ENCODE assay signal across 1 cellular context in the genomic region with DNA sequence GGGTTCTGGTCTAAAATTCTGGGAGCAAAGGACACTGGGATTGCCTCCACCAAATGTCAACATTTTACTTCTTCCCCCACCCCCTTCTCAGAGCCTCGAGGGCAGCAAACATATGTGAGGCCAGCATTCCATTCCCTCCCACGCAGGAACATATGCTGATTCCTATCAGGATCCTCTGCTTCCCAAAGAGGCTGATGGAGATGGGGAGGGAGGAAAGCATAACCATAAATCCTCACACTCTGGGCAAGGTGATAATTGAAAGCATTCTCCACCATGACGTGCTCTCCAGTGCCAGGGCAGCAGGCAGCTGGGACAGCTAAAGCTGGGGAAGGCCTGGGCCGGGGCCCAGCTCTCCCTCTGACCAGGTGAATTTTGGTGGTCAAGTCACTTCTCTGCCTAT.
TF ChIP-seq lines count a peak whose summit lies in the region.

No MANE protein-coding gene starts in this region.

TF ChIP-seq in K562, 482 proteins besides CTCF, POLR2A, EP300 and RAD21 (continued from another document):
- TF ChIP-seq, protein P1, sequence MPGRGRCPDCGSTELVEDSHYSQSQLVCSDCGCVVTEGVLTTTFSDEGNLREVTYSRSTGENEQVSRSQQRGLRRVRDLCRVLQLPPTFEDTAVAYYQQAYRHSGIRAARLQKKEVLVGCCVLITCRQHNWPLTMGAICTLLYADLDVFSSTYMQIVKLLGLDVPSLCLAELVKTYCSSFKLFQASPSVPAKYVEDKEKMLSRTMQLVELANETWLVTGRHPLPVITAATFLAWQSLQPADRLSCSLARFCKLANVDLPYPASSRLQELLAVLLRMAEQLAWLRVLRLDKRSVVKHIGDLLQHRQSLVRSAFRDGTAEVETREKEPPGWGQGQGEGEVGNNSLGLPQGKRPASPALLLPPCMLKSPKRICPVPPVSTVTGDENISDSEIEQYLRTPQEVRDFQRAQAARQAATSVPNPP (IDR thresholded peaks at IDR 0.05; ENCODE audit: borderline replicate concordance, insufficient read depth, insufficient read length): no peak
- TF ChIP-seq SRSF7 (optimal IDR thresholded peaks at IDR 0.05; ENCODE audit: low read depth, low read length) (no peak), POU5F1 (IDR thresholded peaks at IDR 0.05; ENCODE audit: borderline replicate concordance, low read depth, low read length, partially characterized antibody) (no peak), DMBX1 (CRISPR knock-in tag; IDR thresholded peaks at IDR 0.05; ENCODE audit: borderline replicate concordance) (peak; percentile 41; the same call in 1 of the 2 replicates), POLR2H (tag; IDR thresholded peaks at IDR 0.05; ENCODE audit: low read depth) (no peak), EGR1 (conservative IDR thresholded peaks at IDR 0.05) (peak; percentile 49; the same call in 1 of the 2 replicates), SMARCA4 (IDR thresholded peaks at IDR 0.05) (no peak), RUNX1 (IDR thresholded peaks at IDR 0.05; ENCODE audit: low read depth) (no peak), CHD4 (IDR thresholded peaks at IDR 0.05; ENCODE audit: insufficient read depth, insufficient replicate concordance, low read depth, low read length, poor library complexity, severe bottlenecking) (no peak), GATAD2A (IDR thresholded peaks at IDR 0.05) (no peak), L3MBTL2 (IDR thresholded peaks at IDR 0.05) (0 out of 2 replicates have a peak, but pooled peaks have one; percentile 21), ZNF551 (CRISPR knock-in tag; IDR thresholded peaks at IDR 0.05) (no peak)
- TF ChIP-seq, protein P2, sequence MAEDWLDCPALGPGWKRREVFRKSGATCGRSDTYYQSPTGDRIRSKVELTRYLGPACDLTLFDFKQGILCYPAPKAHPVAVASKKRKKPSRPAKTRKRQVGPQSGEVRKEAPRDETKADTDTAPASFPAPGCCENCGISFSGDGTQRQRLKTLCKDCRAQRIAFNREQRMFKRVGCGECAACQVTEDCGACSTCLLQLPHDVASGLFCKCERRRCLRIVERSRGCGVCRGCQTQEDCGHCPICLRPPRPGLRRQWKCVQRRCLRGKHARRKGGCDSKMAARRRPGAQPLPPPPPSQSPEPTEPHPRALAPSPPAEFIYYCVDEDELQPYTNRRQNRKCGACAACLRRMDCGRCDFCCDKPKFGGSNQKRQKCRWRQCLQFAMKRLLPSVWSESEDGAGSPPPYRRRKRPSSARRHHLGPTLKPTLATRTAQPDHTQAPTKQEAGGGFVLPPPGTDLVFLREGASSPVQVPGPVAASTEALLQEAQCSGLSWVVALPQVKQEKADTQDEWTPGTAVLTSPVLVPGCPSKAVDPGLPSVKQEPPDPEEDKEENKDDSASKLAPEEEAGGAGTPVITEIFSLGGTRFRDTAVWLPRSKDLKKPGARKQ (CRISPR knock-in tag; IDR thresholded peaks at IDR 0.05): no peak
- TF ChIP-seq, protein P3, sequence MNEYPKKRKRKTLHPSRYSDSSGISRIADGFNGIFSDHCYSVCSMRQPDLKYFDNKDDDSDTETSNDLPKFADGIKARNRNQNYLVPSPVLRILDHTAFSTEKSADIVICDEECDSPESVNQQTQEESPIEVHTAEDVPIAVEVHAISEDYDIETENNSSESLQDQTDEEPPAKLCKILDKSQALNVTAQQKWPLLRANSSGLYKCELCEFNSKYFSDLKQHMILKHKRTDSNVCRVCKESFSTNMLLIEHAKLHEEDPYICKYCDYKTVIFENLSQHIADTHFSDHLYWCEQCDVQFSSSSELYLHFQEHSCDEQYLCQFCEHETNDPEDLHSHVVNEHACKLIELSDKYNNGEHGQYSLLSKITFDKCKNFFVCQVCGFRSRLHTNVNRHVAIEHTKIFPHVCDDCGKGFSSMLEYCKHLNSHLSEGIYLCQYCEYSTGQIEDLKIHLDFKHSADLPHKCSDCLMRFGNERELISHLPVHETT (CRISPR knock-in tag; conservative IDR thresholded peaks at IDR 0.05 in 1 of 2, IDR thresholded peaks at IDR 0.05 in 1 of 2): no peak
- TF ChIP-seq, protein P4, sequence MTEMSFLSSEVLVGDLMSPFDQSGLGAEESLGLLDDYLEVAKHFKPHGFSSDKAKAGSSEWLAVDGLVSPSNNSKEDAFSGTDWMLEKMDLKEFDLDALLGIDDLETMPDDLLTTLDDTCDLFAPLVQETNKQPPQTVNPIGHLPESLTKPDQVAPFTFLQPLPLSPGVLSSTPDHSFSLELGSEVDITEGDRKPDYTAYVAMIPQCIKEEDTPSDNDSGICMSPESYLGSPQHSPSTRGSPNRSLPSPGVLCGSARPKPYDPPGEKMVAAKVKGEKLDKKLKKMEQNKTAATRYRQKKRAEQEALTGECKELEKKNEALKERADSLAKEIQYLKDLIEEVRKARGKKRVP (CRISPR knock-in tag; IDR thresholded peaks at IDR 0.05): no peak
- TF ChIP-seq, protein P5, sequence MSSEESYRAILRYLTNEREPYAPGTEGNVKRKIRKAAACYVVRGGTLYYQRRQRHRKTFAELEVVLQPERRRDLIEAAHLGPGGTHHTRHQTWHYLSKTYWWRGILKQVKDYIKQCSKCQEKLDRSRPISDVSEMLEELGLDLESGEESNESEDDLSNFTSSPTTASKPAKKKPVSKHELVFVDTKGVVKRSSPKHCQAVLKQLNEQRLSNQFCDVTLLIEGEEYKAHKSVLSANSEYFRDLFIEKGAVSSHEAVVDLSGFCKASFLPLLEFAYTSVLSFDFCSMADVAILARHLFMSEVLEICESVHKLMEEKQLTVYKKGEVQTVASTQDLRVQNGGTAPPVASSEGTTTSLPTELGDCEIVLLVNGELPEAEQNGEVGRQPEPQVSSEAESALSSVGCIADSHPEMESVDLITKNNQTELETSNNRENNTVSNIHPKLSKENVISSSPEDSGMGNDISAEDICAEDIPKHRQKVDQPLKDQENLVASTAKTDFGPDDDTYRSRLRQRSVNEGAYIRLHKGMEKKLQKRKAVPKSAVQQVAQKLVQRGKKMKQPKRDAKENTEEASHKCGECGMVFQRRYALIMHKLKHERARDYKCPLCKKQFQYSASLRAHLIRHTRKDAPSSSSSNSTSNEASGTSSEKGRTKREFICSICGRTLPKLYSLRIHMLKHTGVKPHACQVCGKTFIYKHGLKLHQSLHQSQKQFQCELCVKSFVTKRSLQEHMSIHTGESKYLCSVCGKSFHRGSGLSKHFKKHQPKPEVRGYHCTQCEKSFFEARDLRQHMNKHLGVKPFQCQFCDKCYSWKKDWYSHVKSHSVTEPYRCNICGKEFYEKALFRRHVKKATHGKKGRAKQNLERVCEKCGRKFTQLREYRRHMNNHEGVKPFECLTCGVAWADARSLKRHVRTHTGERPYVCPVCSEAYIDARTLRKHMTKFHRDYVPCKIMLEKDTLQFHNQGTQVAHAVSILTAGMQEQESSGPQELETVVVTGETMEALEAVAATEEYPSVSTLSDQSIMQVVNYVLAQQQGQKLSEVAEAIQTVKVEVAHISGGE (CRISPR knock-in tag; IDR thresholded peaks at IDR 0.05): no peak
- TF ChIP-seq, protein P6, sequence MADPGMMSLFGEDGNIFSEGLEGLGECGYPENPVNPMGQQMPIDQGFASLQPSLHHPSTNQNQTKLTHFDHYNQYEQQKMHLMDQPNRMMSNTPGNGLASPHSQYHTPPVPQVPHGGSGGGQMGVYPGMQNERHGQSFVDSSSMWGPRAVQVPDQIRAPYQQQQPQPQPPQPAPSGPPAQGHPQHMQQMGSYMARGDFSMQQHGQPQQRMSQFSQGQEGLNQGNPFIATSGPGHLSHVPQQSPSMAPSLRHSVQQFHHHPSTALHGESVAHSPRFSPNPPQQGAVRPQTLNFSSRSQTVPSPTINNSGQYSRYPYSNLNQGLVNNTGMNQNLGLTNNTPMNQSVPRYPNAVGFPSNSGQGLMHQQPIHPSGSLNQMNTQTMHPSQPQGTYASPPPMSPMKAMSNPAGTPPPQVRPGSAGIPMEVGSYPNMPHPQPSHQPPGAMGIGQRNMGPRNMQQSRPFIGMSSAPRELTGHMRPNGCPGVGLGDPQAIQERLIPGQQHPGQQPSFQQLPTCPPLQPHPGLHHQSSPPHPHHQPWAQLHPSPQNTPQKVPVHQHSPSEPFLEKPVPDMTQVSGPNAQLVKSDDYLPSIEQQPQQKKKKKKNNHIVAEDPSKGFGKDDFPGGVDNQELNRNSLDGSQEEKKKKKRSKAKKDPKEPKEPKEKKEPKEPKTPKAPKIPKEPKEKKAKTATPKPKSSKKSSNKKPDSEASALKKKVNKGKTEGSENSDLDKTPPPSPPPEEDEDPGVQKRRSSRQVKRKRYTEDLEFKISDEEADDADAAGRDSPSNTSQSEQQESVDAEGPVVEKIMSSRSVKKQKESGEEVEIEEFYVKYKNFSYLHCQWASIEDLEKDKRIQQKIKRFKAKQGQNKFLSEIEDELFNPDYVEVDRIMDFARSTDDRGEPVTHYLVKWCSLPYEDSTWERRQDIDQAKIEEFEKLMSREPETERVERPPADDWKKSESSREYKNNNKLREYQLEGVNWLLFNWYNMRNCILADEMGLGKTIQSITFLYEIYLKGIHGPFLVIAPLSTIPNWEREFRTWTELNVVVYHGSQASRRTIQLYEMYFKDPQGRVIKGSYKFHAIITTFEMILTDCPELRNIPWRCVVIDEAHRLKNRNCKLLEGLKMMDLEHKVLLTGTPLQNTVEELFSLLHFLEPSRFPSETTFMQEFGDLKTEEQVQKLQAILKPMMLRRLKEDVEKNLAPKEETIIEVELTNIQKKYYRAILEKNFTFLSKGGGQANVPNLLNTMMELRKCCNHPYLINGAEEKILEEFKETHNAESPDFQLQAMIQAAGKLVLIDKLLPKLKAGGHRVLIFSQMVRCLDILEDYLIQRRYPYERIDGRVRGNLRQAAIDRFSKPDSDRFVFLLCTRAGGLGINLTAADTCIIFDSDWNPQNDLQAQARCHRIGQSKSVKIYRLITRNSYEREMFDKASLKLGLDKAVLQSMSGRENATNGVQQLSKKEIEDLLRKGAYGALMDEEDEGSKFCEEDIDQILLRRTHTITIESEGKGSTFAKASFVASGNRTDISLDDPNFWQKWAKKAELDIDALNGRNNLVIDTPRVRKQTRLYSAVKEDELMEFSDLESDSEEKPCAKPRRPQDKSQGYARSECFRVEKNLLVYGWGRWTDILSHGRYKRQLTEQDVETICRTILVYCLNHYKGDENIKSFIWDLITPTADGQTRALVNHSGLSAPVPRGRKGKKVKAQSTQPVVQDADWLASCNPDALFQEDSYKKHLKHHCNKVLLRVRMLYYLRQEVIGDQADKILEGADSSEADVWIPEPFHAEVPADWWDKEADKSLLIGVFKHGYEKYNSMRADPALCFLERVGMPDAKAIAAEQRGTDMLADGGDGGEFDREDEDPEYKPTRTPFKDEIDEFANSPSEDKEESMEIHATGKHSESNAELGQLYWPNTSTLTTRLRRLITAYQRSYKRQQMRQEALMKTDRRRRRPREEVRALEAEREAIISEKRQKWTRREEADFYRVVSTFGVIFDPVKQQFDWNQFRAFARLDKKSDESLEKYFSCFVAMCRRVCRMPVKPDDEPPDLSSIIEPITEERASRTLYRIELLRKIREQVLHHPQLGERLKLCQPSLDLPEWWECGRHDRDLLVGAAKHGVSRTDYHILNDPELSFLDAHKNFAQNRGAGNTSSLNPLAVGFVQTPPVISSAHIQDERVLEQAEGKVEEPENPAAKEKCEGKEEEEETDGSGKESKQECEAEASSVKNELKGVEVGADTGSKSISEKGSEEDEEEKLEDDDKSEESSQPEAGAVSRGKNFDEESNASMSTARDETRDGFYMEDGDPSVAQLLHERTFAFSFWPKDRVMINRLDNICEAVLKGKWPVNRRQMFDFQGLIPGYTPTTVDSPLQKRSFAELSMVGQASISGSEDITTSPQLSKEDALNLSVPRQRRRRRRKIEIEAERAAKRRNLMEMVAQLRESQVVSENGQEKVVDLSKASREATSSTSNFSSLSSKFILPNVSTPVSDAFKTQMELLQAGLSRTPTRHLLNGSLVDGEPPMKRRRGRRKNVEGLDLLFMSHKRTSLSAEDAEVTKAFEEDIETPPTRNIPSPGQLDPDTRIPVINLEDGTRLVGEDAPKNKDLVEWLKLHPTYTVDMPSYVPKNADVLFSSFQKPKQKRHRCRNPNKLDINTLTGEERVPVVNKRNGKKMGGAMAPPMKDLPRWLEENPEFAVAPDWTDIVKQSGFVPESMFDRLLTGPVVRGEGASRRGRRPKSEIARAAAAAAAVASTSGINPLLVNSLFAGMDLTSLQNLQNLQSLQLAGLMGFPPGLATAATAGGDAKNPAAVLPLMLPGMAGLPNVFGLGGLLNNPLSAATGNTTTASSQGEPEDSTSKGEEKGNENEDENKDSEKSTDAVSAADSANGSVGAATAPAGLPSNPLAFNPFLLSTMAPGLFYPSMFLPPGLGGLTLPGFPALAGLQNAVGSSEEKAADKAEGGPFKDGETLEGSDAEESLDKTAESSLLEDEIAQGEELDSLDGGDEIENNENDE (IDR thresholded peaks at IDR 0.05; ENCODE audit: low read depth, low read length): no peak
- TF ChIP-seq, protein P7, sequence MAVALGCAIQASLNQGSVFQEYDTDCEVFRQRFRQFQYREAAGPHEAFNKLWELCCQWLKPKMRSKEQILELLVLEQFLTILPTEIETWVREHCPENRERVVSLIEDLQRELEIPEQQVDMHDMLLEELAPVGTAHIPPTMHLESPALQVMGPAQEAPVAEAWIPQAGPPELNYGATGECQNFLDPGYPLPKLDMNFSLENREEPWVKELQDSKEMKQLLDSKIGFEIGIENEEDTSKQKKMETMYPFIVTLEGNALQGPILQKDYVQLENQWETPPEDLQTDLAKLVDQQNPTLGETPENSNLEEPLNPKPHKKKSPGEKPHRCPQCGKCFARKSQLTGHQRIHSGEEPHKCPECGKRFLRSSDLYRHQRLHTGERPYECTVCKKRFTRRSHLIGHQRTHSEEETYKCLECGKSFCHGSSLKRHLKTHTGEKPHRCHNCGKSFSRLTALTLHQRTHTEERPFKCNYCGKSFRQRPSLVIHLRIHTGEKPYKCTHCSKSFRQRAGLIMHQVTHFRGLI (CRISPR knock-in tag; IDR thresholded peaks at IDR 0.05): no peak
- TF ChIP-seq, protein P8, sequence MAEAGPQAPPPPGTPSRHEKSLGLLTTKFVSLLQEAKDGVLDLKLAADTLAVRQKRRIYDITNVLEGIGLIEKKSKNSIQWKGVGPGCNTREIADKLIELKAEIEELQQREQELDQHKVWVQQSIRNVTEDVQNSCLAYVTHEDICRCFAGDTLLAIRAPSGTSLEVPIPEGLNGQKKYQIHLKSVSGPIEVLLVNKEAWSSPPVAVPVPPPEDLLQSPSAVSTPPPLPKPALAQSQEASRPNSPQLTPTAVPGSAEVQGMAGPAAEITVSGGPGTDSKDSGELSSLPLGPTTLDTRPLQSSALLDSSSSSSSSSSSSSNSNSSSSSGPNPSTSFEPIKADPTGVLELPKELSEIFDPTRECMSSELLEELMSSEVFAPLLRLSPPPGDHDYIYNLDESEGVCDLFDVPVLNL (CRISPR knock-in tag; IDR thresholded peaks at IDR 0.05; ENCODE audit: low read depth): no peak
- TF ChIP-seq, protein P9, sequence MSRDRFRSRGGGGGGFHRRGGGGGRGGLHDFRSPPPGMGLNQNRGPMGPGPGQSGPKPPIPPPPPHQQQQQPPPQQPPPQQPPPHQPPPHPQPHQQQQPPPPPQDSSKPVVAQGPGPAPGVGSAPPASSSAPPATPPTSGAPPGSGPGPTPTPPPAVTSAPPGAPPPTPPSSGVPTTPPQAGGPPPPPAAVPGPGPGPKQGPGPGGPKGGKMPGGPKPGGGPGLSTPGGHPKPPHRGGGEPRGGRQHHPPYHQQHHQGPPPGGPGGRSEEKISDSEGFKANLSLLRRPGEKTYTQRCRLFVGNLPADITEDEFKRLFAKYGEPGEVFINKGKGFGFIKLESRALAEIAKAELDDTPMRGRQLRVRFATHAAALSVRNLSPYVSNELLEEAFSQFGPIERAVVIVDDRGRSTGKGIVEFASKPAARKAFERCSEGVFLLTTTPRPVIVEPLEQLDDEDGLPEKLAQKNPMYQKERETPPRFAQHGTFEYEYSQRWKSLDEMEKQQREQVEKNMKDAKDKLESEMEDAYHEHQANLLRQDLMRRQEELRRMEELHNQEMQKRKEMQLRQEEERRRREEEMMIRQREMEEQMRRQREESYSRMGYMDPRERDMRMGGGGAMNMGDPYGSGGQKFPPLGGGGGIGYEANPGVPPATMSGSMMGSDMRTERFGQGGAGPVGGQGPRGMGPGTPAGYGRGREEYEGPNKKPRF (IDR thresholded peaks at IDR 0.05; ENCODE audit: low read depth, low read length): no peak
TF ChIP-seq in K562: peak in this region for 3.
